Comparison of ENCODE assay signal across 1 cellular context in genomic region chr6:158285321-158285960, GRCh38.
TF ChIP-seq lines count a peak whose summit lies in the region.

No MANE protein-coding gene starts in this region.

TF ChIP-seq in H1, 55 proteins besides CTCF, POLR2A, EP300 and RAD21:
- no peak for TF ChIP-seq SIX5 (IDR thresholded peaks at IDR 0.05; ENCODE audit: low read depth, low read length)
- no peak for TF ChIP-seq RFX5 (IDR thresholded peaks at IDR 0.05; ENCODE audit: borderline replicate concordance, low read depth, low read length)
- no peak for TF ChIP-seq SIRT6 (IDR thresholded peaks at IDR 0.05; ENCODE audit: low read length)
- no peak for TF ChIP-seq MAX (IDR thresholded peaks at IDR 0.05)
- TF ChIP-seq ZNF274 (IDR thresholded peaks at IDR 0.05; ENCODE audit: borderline replicate concordance, extremely low read depth, low read length), result no peak
- TF ChIP-seq BACH1 (IDR thresholded peaks at IDR 0.05; ENCODE audit: low read length), result no peak
- no peak for TF ChIP-seq JUN (IDR thresholded peaks at IDR 0.05; ENCODE audit: low read depth, low read length)
- no peak for TF ChIP-seq SIN3A (conservative IDR thresholded peaks at IDR 0.05 in 1 of 2, IDR thresholded peaks at IDR 0.05 in 1 of 2; ENCODE audit: low read depth in 1 of 2, low read length in 2 of 2)
- TF ChIP-seq CTBP2 (IDR thresholded peaks at IDR 0.05; ENCODE audit: borderline replicate concordance, insufficient read depth, insufficient read length, low read length), result no peak
- no peak for TF ChIP-seq SP2 (IDR thresholded peaks at IDR 0.05; ENCODE audit: low read length)
- TF ChIP-seq KDM1A (IDR thresholded peaks at IDR 0.05; ENCODE audit: borderline replicate concordance, low read length), result no peak
- TF ChIP-seq YY1 (IDR thresholded peaks at IDR 0.05; ENCODE audit: low read depth, low read length), result no peak
